In the genomic region with DNA sequence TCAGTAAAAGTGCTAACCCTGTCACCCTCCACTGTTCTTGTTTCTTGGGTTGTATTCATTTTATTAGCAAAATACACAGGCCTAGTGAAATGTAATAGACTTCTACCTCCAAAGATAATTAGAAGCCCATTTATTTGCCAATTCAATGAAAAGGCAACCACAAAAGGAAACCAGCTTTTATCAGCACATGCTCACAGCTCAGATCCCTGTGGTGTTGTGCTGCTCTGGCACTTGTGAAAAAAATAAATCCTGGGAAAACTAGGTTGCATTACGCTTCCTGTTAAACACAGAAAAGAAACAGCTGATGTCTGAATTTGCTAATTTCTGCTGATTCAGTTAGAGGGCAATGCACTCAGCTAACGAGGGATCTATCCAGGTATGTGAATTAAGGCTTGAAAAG, we compare ENCODE assay signal across 14 cellular contexts.
DNase-seq lines count a peak whose midpoint lies in the region; ATAC-seq and TF ChIP-seq lines count a peak whose summit lies in the region.
"Had no signal": no experiment of that assay in that cellular context is flagged by ENCODE, and none has a peak within 500 bp of the region (broad histone marks: within the 10 kb centered on the region; RNA-seq: fewer than 3 reads in every experiment).

No MANE protein-coding gene starts in this region.

- H3K27ac Mint-ChIP-seq in progenitor cell of endocrine pancreas, result peak overlapping the region; percentile 87
- H3K27ac Mint-ChIP-seq: CD4-positive, alpha-beta memory T cell had no signal

- no peak overlapping the region for H3K4me3 ChIP-seq in fibroblast of villous mesenchyme (ENCODE audit: low read depth, low read length)
- H3K4me3 ChIP-seq: K562 had no signal

- TF ChIP-seq CTCF in fibroblast of villous mesenchyme (IDR thresholded peaks at IDR 0.05; ENCODE audit: insufficient read depth, low read depth, low read length) (no peak), progenitor cell of endocrine pancreas (IDR thresholded peaks at IDR 0.05; ENCODE audit: unreplicated experiment) (no peak)

- peaks cover 12% of the 10 kb centered on the region for H3K36me3 Mint-ChIP-seq in progenitor cell of endocrine pancreas (ENCODE audit: insufficient read depth)
- H3K36me3 Mint-ChIP-seq: CD4-positive, alpha-beta memory T cell had no signal

- no peak overlapping the region for H3K4me3 Mint-ChIP-seq in progenitor cell of endocrine pancreas (ENCODE audit: low read depth)
- H3K4me3 Mint-ChIP-seq: CD4-positive, alpha-beta memory T cell had no signal

- DNase-seq in DMS53 (lab: John Stamatoyannopoulos, UW) (peak; percentile 42), DMS53 treated with DMSO at 0.1 percent for 48 hours (lab: John Stamatoyannopoulos, UW; ENCODE audit: unreplicated experiment) (no peak), NCI-H748 treated with DMSO at 0.1 percent for 48 hours (lab: John Stamatoyannopoulos, UW) (peak; percentile 19), fibroblast of villous mesenchyme (ENCODE audit: low read depth) (peak; percentile 40), progenitor cell of endocrine pancreas (ENCODE audit: low spot score, unreplicated experiment) (no peak)
- DNase-seq: CD4-positive, alpha-beta memory T cell; HCEC 1CT; NCI-H1694; NCI-H82; Right ventricle myocardium superior had no signal

- ATAC-seq in GM19351 (IDR thresholded peaks at IDR 0.05; ENCODE audit: unreplicated experiment) (no peak), HG02763 (IDR thresholded peaks at IDR 0.05; ENCODE audit: unreplicated experiment) (no peak), GM18858 (IDR thresholded peaks at IDR 0.05; ENCODE audit: unreplicated experiment) (no peak)
- ATAC-seq: K562 had no signal

- no peaks in the 10 kb centered on the region for H3K27me3 Mint-ChIP-seq in progenitor cell of endocrine pancreas
- H3K27me3 Mint-ChIP-seq: CD4-positive, alpha-beta memory T cell had no signal

- H3K9me3 Mint-ChIP-seq in progenitor cell of endocrine pancreas (ENCODE audit: low read depth), result no peaks in the 10 kb centered on the region

- H3K4me1 Mint-ChIP-seq in progenitor cell of endocrine pancreas (ENCODE audit: low read depth), result peaks cover 71% of the 10 kb centered on the region
- H3K4me1 Mint-ChIP-seq: CD4-positive, alpha-beta memory T cell had no signal

Comparison
In these comparisons a context has a peak if more than half of its experiments do, and no peak if none do; other contexts are left out.
1. DNase-seq: peak in DMS53 (single experiment), NCI-H748 treated with DMSO at 0.1 percent for 48 hours (single experiment) and fibroblast of villous mesenchyme (single experiment); none in DMS53 treated with DMSO at 0.1 percent for 48 hours (single experiment) and progenitor cell of endocrine pancreas (single experiment).